ENCODE assay signal across 31 cellular contexts in genomic region chr9:118991366-118992285, GRCh38.
DNase-seq lines count a peak whose midpoint lies in the region; ATAC-seq and TF ChIP-seq lines count a peak whose summit lies in the region.
"Had no signal": no experiment of that assay in that cellular context is flagged by ENCODE, and none has a peak within 500 bp of the region (broad histone marks: within the 10 kb centered on the region; RNA-seq: fewer than 3 reads in every experiment).

No MANE protein-coding gene starts in this region.

- no peak overlapping the region for H3K4me2 ChIP-seq in hepatocyte
- H3K4me2 ChIP-seq: A549, smooth muscle cell had no signal

- no peaks in the 10 kb centered on the region for H3K36me3 ChIP-seq in cardiac muscle cell
- H3K36me3 ChIP-seq in hepatocyte (replicated peaks; ENCODE audit: insufficient read depth, low read depth): no peaks in the 10 kb centered on the region
- H3K36me3 ChIP-seq in thyroid gland: no peaks in the 10 kb centered on the region
- H3K36me3 ChIP-seq: esophagus squamous epithelium had no signal

- intact Hi-C loops in Right ventricle myocardium inferior (cut with DNase I): no loop called here
- intact Hi-C loops in thyroid gland (cut with DNase I): no loop called here

- DNase-seq in cardiac muscle cell (ENCODE audit: low read depth in 1 of 2, low spot score in 1 of 2) (peak in 1 of 2 donors; percentile 57), Right ventricle myocardium inferior (ENCODE audit: missing footprints) (no peak), amniotic epithelial cell (ENCODE audit: low read depth) (peak; percentile 97), hepatocyte (ENCODE audit: low spot score) (peak; percentile 18), thyroid gland (peak in 1 of 2 donors; percentile 9), NCI-H146 treated with DMSO at 0.1 percent for 48 hours (lab: John Stamatoyannopoulos, UW; ENCODE audit: unreplicated experiment) (no peak)
- no peak for DNase-seq in central memory CD4-positive, alpha-beta T cell
- DNase-seq: activated CD4-positive, alpha-beta T cell treated with anti-CD3 and anti-CD28 coated beads, Interleukin-2, amount 50 U/mL, for 1 hour; activated gamma-delta T cell treated with Interleukin-2 at 50 U/mL for 16 hours; activated naive CD8-positive, alpha-beta T cell treated with anti-CD3 and anti-CD28 coated beads, Interleukin-2, amount 50 U/mL, for 24 hours; activated T-cell treated with anti-CD3 and anti-CD28 coated beads, Interleukin-2, amount 50 U/mL, for 4 hours; AML-193; body of pancreas; CD4-positive, alpha-beta memory T cell; DMS 273 treated with DMSO at 0.1 percent for 48 hours; effector memory CD8-positive, alpha-beta T cell; esophagus squamous epithelium; GM23248; hypothalamus; immature natural killer cell; KG1; naive B cell; NCI-H1417; NCI-H2081 treated with DMSO at 0.1 percent for 48 hours; NCI-H446; stimulated activated CD4-positive, alpha-beta T cell treated with anti-CD3 and anti-CD28 coated beads, Interleukin-1b, Interleukin-23, amount 100 ng/mL, for 48 hours; stimulated activated CD8-positive, alpha-beta memory T cell treated with anti-CD3 and anti-CD28 coated beads, Interleukin-4, amount 100 ng/mL, for 48 hours; stimulated activated naive CD8-positive, alpha-beta T cell treated with anti-CD3 and anti-CD28 coated beads, Interleukin-15, amount 100 ng/mL, for 72 hours had no signal

- H3K27ac ChIP-seq in cardiac muscle cell (peak overlapping the region; percentile 31), hepatocyte (no peak overlapping the region), thyroid gland (peak overlapping the region in 2 of 3 donors; percentile 32 to 47)
- H3K27ac ChIP-seq: A549, body of pancreas, GM23248 had no signal

- no peaks in the 10 kb centered on the region for H4K20me1 ChIP-seq in hepatocyte (ENCODE audit: insufficient read depth, poor library complexity, severe bottlenecking)

- no peaks in the 10 kb centered on the region for H3K79me2 ChIP-seq in hepatocyte

- no peak for ATAC-seq in Right ventricle myocardium inferior
- no peak for ATAC-seq in HG02885 (IDR thresholded peaks at IDR 0.05; ENCODE audit: poor library complexity, unreplicated experiment)
- ATAC-seq: A549; activated naive CD8-positive, alpha-beta T cell treated with anti-CD3 and anti-CD28 coated beads, Interleukin-2, amount 50 U/mL, for 24 hours; activated T-cell treated with anti-CD3 and anti-CD28 coated beads, Interleukin-2, amount 50 U/mL, for 4 hours; body of pancreas; effector memory CD8-positive, alpha-beta T cell; stimulated activated naive CD8-positive, alpha-beta T cell treated with anti-CD3 and anti-CD28 coated beads, Interleukin-15, amount 100 ng/mL, for 72 hours had no signal

- H3K9me2 ChIP-seq in hepatocyte (replicated peaks; ENCODE audit: insufficient read depth): no peaks in the 10 kb centered on the region

- H3K4me1 ChIP-seq in cardiac muscle cell (ENCODE audit: low read depth) (peaks cover 19% of the 10 kb centered on the region), hepatocyte (ENCODE audit: insufficient read depth) (peaks cover 6% of the 10 kb centered on the region), thyroid gland (peaks cover 16 to 27% of the 10 kb centered on the region in 2 donors)
- H3K4me1 ChIP-seq: A549, body of pancreas had no signal

- TF ChIP-seq CTCF in cardiac muscle cell (IDR thresholded peaks at IDR 0.05; ENCODE audit: low read depth, low read length) (no peak), hepatocyte (IDR thresholded peaks at IDR 0.05; ENCODE audit: poor library complexity) (no peak), thyroid gland (IDR thresholded peaks at IDR 0.05) (no peak)

- H3K9me3 ChIP-seq in cardiac muscle cell (ENCODE audit: low read depth): no peaks in the 10 kb centered on the region
- H3K9me3 ChIP-seq in hepatocyte (ENCODE audit: low read depth): no peaks in the 10 kb centered on the region
- H3K9me3 ChIP-seq in thyroid gland: no peaks in the 10 kb centered on the region
- H3K9me3 ChIP-seq: A549, body of pancreas, esophagus squamous epithelium had no signal

- H3K4me3 ChIP-seq in cardiac muscle cell: no peak overlapping the region
- H3K4me3 ChIP-seq in hepatocyte: no peak overlapping the region
- no peak overlapping the region for H3K4me3 ChIP-seq in thyroid gland (replicated peaks in 1 of 3)
- H3K4me3 ChIP-seq: A549, body of pancreas, esophagus squamous epithelium, GM23248, smooth muscle cell had no signal

- WGBS in hepatocyte (ENCODE audit: low lambda C conversion rate, missing lambda C conversion rate): 80% methylated on average over 3 of the region's 3 CpGs
- 73 to 79% methylated on average over 3 of the region's 3 CpGs for WGBS in thyroid gland, 2 donors

- no peak overlapping the region for H2AFZ ChIP-seq in hepatocyte
- H2AFZ ChIP-seq: GM23248 had no signal

- no peak for TF ChIP-seq POLR2A in thyroid gland (IDR thresholded peaks at IDR 0.05)

- H3K27me3 ChIP-seq in cardiac muscle cell (no peaks in the 10 kb centered on the region), hepatocyte (no peaks in the 10 kb centered on the region), thyroid gland (no peaks in the 10 kb centered on the region)
- H3K27me3 ChIP-seq: body of pancreas, esophagus squamous epithelium had no signal

Comparison
In these comparisons a context has a peak if more than half of its experiments do, and no peak if none do; other contexts are left out.
1. DNase-seq: peak in amniotic epithelial cell (single experiment) and hepatocyte (single experiment); none in Right ventricle myocardium inferior (single experiment), central memory CD4-positive, alpha-beta T cell (single experiment) and NCI-H146 treated with DMSO at 0.1 percent for 48 hours (single experiment).